Comparison of ENCODE assay signal across 31 cellular contexts in genomic region chr4:27327421-27328181, GRCh38.
A peak's percentile ranks its signal among the peaks of the same experiment; 100 is the strongest.
DNase-seq lines count a peak whose midpoint lies in the region; ATAC-seq, FAIRE-seq and TF ChIP-seq lines count a peak whose summit lies in the region.
"Had no signal": no experiment of that assay in that cellular context is flagged by ENCODE, and none has a peak within 500 bp of the region (broad histone marks: within the 10 kb centered on the region; RNA-seq: fewer than 3 reads in every experiment).

No MANE protein-coding gene starts in this region.

- intact Hi-C loops in dorsolateral prefrontal cortex (cut with DNase I) = no loop called here

- peaks cover 0 to 8% of the 10 kb centered on the region in 2 donors for H3K9me3 Mint-ChIP-seq in effector memory CD8-positive, alpha-beta T cell
- H3K9me3 Mint-ChIP-seq: activated CD4-positive, alpha-beta memory T cell treated with anti-CD3 and anti-CD28 coated beads for 36 hours; activated naive CD8-positive, alpha-beta T cell treated with anti-CD3 and anti-CD28 coated beads for 36 hours; central memory CD8-positive, alpha-beta T cell had no signal

- no peak overlapping the region for H3K4me3 ChIP-seq in bronchial epithelial cell (ENCODE audit: low read depth, low read length)
- H3K4me3 ChIP-seq in brain microvascular endothelial cell (ENCODE audit: low read depth, low read length) = no peak overlapping the region
- no peak overlapping the region for H3K4me3 ChIP-seq in dorsolateral prefrontal cortex
- H3K4me3 ChIP-seq: ascending aorta, neural progenitor cell, stomach, tibial artery had no signal

- no peaks in the 10 kb centered on the region for H3K27me3 Mint-ChIP-seq in effector memory CD8-positive, alpha-beta T cell
- H3K27me3 Mint-ChIP-seq: activated CD4-positive, alpha-beta memory T cell treated with anti-CD3 and anti-CD28 coated beads for 36 hours; activated naive CD8-positive, alpha-beta T cell treated with anti-CD3 and anti-CD28 coated beads for 36 hours; central memory CD8-positive, alpha-beta T cell had no signal

- ATAC-seq in GM18519 (IDR thresholded peaks at IDR 0.05; ENCODE audit: low FRiP score, unreplicated experiment) = peak; percentile 64
- peak; percentile 56 for ATAC-seq in GM21619 (IDR thresholded peaks at IDR 0.05; ENCODE audit: unreplicated experiment)
- ATAC-seq in HG03565 (IDR thresholded peaks at IDR 0.05; ENCODE audit: unreplicated experiment) = peak; percentile 65
- no peak for ATAC-seq in effector memory CD8-positive, alpha-beta T cell (replicated peaks)
- ATAC-seq: activated CD4-positive, CD25-positive, alpha-beta regulatory T cell treated with anti-CD3 and anti-CD28 coated beads, Interleukin-2, amount 50 U/mL, for 24 hours; sciatic nerve had no signal

- peak; percentile 11 for DNase-seq in bronchial epithelial cell (ENCODE audit: low read depth)
- DNase-seq in effector memory CD8-positive, alpha-beta T cell = no peak
- no peak for DNase-seq in brain microvascular endothelial cell
- DNase-seq in dorsolateral prefrontal cortex = no peak
- no peak for DNase-seq in NCI-H2227 (lab: John Stamatoyannopoulos, UW; ENCODE audit: unreplicated experiment)
- DNase-seq: activated CD4-positive, alpha-beta memory T cell treated with anti-CD3 and anti-CD28 coated beads for 36 hours; activated CD8-positive, alpha-beta memory T cell treated with anti-CD3 and anti-CD28 coated beads, Interleukin-2, amount 50 U/mL, for 48 hours; activated naive CD8-positive, alpha-beta T cell treated with anti-CD3 and anti-CD28 coated beads for 36 hours; dermis blood vessel endothelial cell; DMS79 treated with DMSO at 0.1 percent for 48 hours; mammary epithelial cell; NCI-H1417 treated with DMSO at 0.1 percent for 48 hours; NCI-H2081 treated with DMSO at 0.1 percent for 48 hours; NCI-H510A treated with DMSO at 0.1 percent for 48 hours; posterior cingulate gyrus; SK-N-SH; stomach; T-helper 9 cell; tibial artery had no signal

- no peaks in the 10 kb centered on the region for H3K36me3 Mint-ChIP-seq in effector memory CD8-positive, alpha-beta T cell (ENCODE audit: insufficient read depth)
- H3K36me3 Mint-ChIP-seq: activated CD4-positive, alpha-beta memory T cell treated with anti-CD3 and anti-CD28 coated beads for 36 hours; activated naive CD8-positive, alpha-beta T cell treated with anti-CD3 and anti-CD28 coated beads for 36 hours; neural progenitor cell had no signal

- no peaks in the 10 kb centered on the region for H3K4me1 Mint-ChIP-seq in effector memory CD8-positive, alpha-beta T cell (ENCODE audit: low read depth in 2 of 2)
- H3K4me1 Mint-ChIP-seq: activated naive CD8-positive, alpha-beta T cell treated with anti-CD3 and anti-CD28 coated beads for 36 hours; central memory CD8-positive, alpha-beta T cell had no signal

- FAIRE-seq in bronchial epithelial cell (lab: Jason Lieb, UNC) = no peak
- FAIRE-seq: endothelial cell of umbilical vein, H54 had no signal

- H3K4me3 Mint-ChIP-seq in effector memory CD8-positive, alpha-beta T cell = no peak overlapping the region
- H3K4me3 Mint-ChIP-seq: activated CD4-positive, alpha-beta memory T cell treated with anti-CD3 and anti-CD28 coated beads for 36 hours; activated naive CD8-positive, alpha-beta T cell treated with anti-CD3 and anti-CD28 coated beads for 36 hours; central memory CD8-positive, alpha-beta T cell; neural progenitor cell had no signal

- in situ Hi-C loops in brain microvascular endothelial cell (cut with HindIII; ENCODE audit: low pct_ligation_motif_present, low sequenced_read_pairs) = no loop called here

- H3K36me3 ChIP-seq in bronchial epithelial cell (ENCODE audit: control insufficient read depth, insufficient read depth, low read length) = no peaks in the 10 kb centered on the region
- H3K36me3 ChIP-seq in brain microvascular endothelial cell (replicated peaks) = no peaks in the 10 kb centered on the region
- H3K36me3 ChIP-seq: ascending aorta, neural progenitor cell, stomach, tibial artery had no signal

- TF ChIP-seq CTCF in bronchial epithelial cell (IDR thresholded peaks at IDR 0.05; ENCODE audit: insufficient read depth, low read length, severe bottlenecking) (no peak), brain microvascular endothelial cell (IDR thresholded peaks at IDR 0.05; ENCODE audit: low read depth, low read length, missing control alignments) (no peak), dorsolateral prefrontal cortex (IDR thresholded peaks at IDR 0.05 in 54 of 56, conservative IDR thresholded peaks at IDR 0.05 in 2 of 56; ENCODE audit: low read depth in 1 of 56, partially characterized antibody in 56 of 56) (no peak)

- H3K27me3 ChIP-seq in bronchial epithelial cell (ENCODE audit: control insufficient read depth, insufficient read depth, low read length) (no peaks in the 10 kb centered on the region), brain microvascular endothelial cell (replicated peaks) (no peaks in the 10 kb centered on the region), dorsolateral prefrontal cortex (peaks cover 0 to 3% (median 0%) of the 10 kb centered on the region in 45 donors)
- H3K27me3 ChIP-seq: ascending aorta, neural progenitor cell, stomach, tibial artery had no signal

- no peak overlapping the region for H3K27ac Mint-ChIP-seq in effector memory CD8-positive, alpha-beta T cell
- H3K27ac Mint-ChIP-seq: activated CD4-positive, alpha-beta memory T cell treated with anti-CD3 and anti-CD28 coated beads for 36 hours; activated naive CD8-positive, alpha-beta T cell treated with anti-CD3 and anti-CD28 coated beads for 36 hours; neural progenitor cell had no signal

- no peak overlapping the region for H3K27ac ChIP-seq in brain microvascular endothelial cell
- no peak overlapping the region for H3K27ac ChIP-seq in dorsolateral prefrontal cortex
- H3K27ac ChIP-seq: ascending aorta, C4-2B, KMS-11, neural progenitor cell, stomach, tibial artery had no signal
